In the genomic region with DNA sequence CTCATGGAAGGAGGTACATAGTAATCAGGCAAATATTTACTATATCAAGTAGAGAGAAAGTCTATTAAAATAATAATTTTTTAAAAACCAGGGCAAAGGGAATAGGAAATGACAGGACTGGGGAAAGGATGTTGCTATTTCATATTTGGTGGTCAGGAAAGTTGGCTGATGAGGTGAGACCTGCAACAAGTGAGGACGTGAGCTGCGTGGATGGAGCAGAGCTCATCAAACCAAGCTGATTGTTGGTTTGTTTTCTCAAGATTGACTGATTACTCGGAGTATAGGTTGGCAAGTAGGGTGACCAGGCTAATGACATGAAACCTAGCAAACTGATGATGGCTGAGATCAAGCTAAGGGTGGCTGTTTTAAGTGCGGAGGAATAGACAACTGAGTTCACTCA, we compare ENCODE assay signal across 19 cellular contexts. TPM values are rescaled to one million over a fixed set of nuclear protein-coding genes. Genes with fewer than 3 reads are reported as not detected.
DNase-seq lines count a peak whose midpoint lies in the region; ATAC-seq and TF ChIP-seq lines count a peak whose summit lies in the region.
"Had no signal": no experiment of that assay in that cellular context is flagged by ENCODE, and none has a peak within 500 bp of the region (broad histone marks: within the 10 kb centered on the region; RNA-seq: fewer than 3 reads in every experiment).

No MANE protein-coding gene starts in this region.

- no peak overlapping the region for H2AK9ac ChIP-seq in IMR-90 (replicated peaks; ENCODE audit: low read depth, low read length, poor library complexity)

- peak overlapping the region; percentile 82 for H3K4me2 ChIP-seq in BLaER1
- peak overlapping the region; percentile 58 for H3K4me2 ChIP-seq in IMR-90 (ENCODE audit: low read depth, low read length)
- H3K4me2 ChIP-seq in fibroblast of lung (ENCODE audit: extremely low read depth, insufficient read depth, low read length) = peak overlapping the region; percentile 40
- H3K4me2 ChIP-seq: KMS-11 had no signal

- TF ChIP-seq POLR2A in IMR-90 (IDR thresholded peaks at IDR 0.05; ENCODE audit: low read depth, low read length) = no peak
- TF ChIP-seq POLR2A in ovary (IDR thresholded peaks at IDR 0.05) = no peak

- POLR2A ChIA-PET in IMR-90 (lab: Charles Lee; ENCODE audit: unreplicated experiment) = no interaction called here

- H4K5ac ChIP-seq in IMR-90 (ENCODE audit: low read depth, low read length) = no peak overlapping the region

- H3K4me1 ChIP-seq in BLaER1 = peaks cover 65% of the 10 kb centered on the region
- peaks cover 15% of the 10 kb centered on the region for H3K4me1 ChIP-seq in IMR-90 (ENCODE audit: control insufficient read depth, insufficient read depth, low read length)
- H3K4me1 ChIP-seq in fibroblast of lung (ENCODE audit: control insufficient read depth, extremely low read depth, insufficient read depth, low read length) = no peaks in the 10 kb centered on the region
- no peaks in the 10 kb centered on the region for H3K4me1 ChIP-seq in psoas muscle
- H3K4me1 ChIP-seq in ovary (ENCODE audit: insufficient read depth) = peaks cover 11% of the 10 kb centered on the region

- no peak for TF ChIP-seq EP300 in ovary (IDR thresholded peaks at IDR 0.05)

- peak overlapping the region; percentile 12 for H2BK5ac ChIP-seq in IMR-90 (ENCODE audit: low read depth, low read length, poor library complexity, severe bottlenecking)

- H3K14ac ChIP-seq in IMR-90 (replicated peaks; ENCODE audit: low read depth, low read length) = peak overlapping the region; percentile 79

- in situ Hi-C loops in IMR-90 (cut with MboI; ENCODE audit: low sequenced_read_pairs) = no loop called here

- H3K4me3 ChIP-seq in BLaER1 (peak overlapping the region; percentile 40; the same call in 1 of the 2 replicates), IMR-90 (ENCODE audit: insufficient read depth, low read depth, low read length) (no peak overlapping the region), fibroblast of lung (replicated peaks in 1 of 4; ENCODE audit: control extremely low read depth in 1 of 4, insufficient read depth in 1 of 4, low read depth in 3 of 4, low read length in 4 of 4) (no peak overlapping the region), psoas muscle (peak overlapping the region; percentile 5), ovary (no peak overlapping the region)
- H3K4me3 ChIP-seq: HAP-1 had no signal

- no peak for TF ChIP-seq RAD21 in IMR-90 (IDR thresholded peaks at IDR 0.05; ENCODE audit: low read length)

- dilution Hi-C loops in IMR-90 (cut with HindIII; ENCODE audit: low sequenced_read_pairs, unreplicated experiment) = no loop called here

- H3K79me1 ChIP-seq in IMR-90 (ENCODE audit: low read depth in 1 of 2, low read length in 2 of 2) = peaks cover 3 to 42% of the 10 kb centered on the region in 2 experiments; a peak in 2 of 4 replicates

- no TSS peak for BruUV-seq in IMR-90 (replicated peaks; lab: Mats Ljungman, UMichigan)

- peaks cover 18% of the 10 kb centered on the region for H3K36me3 ChIP-seq in BLaER1
- peaks cover 11% of the 10 kb centered on the region for H3K36me3 ChIP-seq in IMR-90 (ENCODE audit: control insufficient read depth, insufficient read depth, low read length)
- H3K36me3 ChIP-seq in fibroblast of lung (ENCODE audit: control insufficient read depth, insufficient read depth, low read length) = no peaks in the 10 kb centered on the region
- no peaks in the 10 kb centered on the region for H3K36me3 ChIP-seq in psoas muscle (ENCODE audit: insufficient read depth in 1 of 2, low read depth in 1 of 2)
- no peaks in the 10 kb centered on the region for H3K36me3 ChIP-seq in ovary
- H3K36me3 ChIP-seq: HAP-1 had no signal

- H2BK20ac ChIP-seq in IMR-90 (ENCODE audit: low read depth, low read length) = peak overlapping the region; percentile 26; the same call in 1 of the 2 replicates

- WGBS in IMR-90 (ENCODE audit: extremely low coverage in 2 of 2, insufficient read length in 1 of 2), 2 experiments = 54% methylated on average over 3 of the region's 4 CpGs; no CpG with 5 or more reads in 1 of the 2 experiments
- 63 to 71% (median 66%) methylated on average over 4 of the region's 4 CpGs for WGBS in psoas muscle, 3 donors
- WGBS in ovary, 3 donors = 83 to 89% (median 84%) methylated on average over 4 of the region's 4 CpGs

- H2AK5ac ChIP-seq in IMR-90 (ENCODE audit: low read depth, low read length) = 0 out of 2 replicates have a peak overlapping the region, but pooled peaks have one; percentile 47

- peak overlapping the region in 1 of 2 experiments; percentile 57; a peak in 2 of 4 replicates for H4K8ac ChIP-seq in IMR-90 (ENCODE audit: low read depth in 2 of 2, low read length in 2 of 2)

- H2AFZ ChIP-seq in IMR-90 (replicated peaks; ENCODE audit: low read length, poor library complexity) (no peak overlapping the region), fibroblast of lung (ENCODE audit: low read length) (no peak overlapping the region)

- no peak overlapping the region for H3K4ac ChIP-seq in IMR-90 (ENCODE audit: low read depth, low read length)

- peak overlapping the region; percentile 76 for H3K23ac ChIP-seq in IMR-90 (ENCODE audit: low read depth, low read length)

- H4K20me1 ChIP-seq in BLaER1 (peaks cover 74% of the 10 kb centered on the region), IMR-90 (ENCODE audit: insufficient read depth, low read length) (peaks cover 59% of the 10 kb centered on the region), fibroblast of lung (ENCODE audit: control insufficient read depth, extremely low read depth, insufficient read depth, low read length) (no peaks in the 10 kb centered on the region)

- H3K79me2 ChIP-seq in fibroblast of lung (ENCODE audit: control insufficient read depth, insufficient read depth, low read length) = peaks cover 74% of the 10 kb centered on the region

- no peak for TF ChIP-seq CTCF in IMR-90 (conservative IDR thresholded peaks at IDR 0.05; ENCODE audit: low read depth, low read length)
- TF ChIP-seq CTCF in fibroblast of lung (conservative IDR thresholded peaks at IDR 0.05 in 1 of 2, IDR thresholded peaks at IDR 0.05 in 1 of 2; ENCODE audit: low read depth in 1 of 2, low read length in 2 of 2) = no peak
- no peak for TF ChIP-seq CTCF in psoas muscle (IDR thresholded peaks at IDR 0.05)
- no peak for TF ChIP-seq CTCF in ovary (IDR thresholded peaks at IDR 0.05)

- no peak overlapping the region for H4K91ac ChIP-seq in IMR-90 (ENCODE audit: insufficient read depth, low read depth, low read length)

- H3K9ac ChIP-seq in BLaER1 = peak overlapping the region; percentile 32; the same call in 1 of the 2 replicates
- H3K9ac ChIP-seq in IMR-90 (ENCODE audit: low read depth, low read length) = no peak overlapping the region
- no peak overlapping the region for H3K9ac ChIP-seq in fibroblast of lung (ENCODE audit: insufficient read depth, low read length)
- H3K9ac ChIP-seq: KMS-11 had no signal

- H3K9me3 ChIP-seq in BLaER1 (no peaks in the 10 kb centered on the region), IMR-90 (ENCODE audit: control insufficient read depth, insufficient read depth, low read length) (no peaks in the 10 kb centered on the region), fibroblast of lung (ENCODE audit: control insufficient read depth, insufficient read depth, low read depth, low read length) (no peaks in the 10 kb centered on the region), psoas muscle (no peaks in the 10 kb centered on the region), ovary (no peaks in the 10 kb centered on the region)
- H3K9me3 ChIP-seq: HAP-1 had no signal

- no peak for DNase-seq in IMR-90
- DNase-seq in fibroblast of lung (ENCODE audit: low read depth in 2 of 2) = no peak
- no peak for DNase-seq in psoas muscle
- no peak for DNase-seq in ovary
- no peak for DNase-seq in COR-L47 (lab: John Stamatoyannopoulos, UW)
- DNase-seq in NCI-H526 treated with DMSO at 0.1 percent for 48 hours (lab: John Stamatoyannopoulos, UW) = no peak
- DNase-seq: DMS 273 treated with DMSO at 0.1 percent for 48 hours; head of caudate nucleus; naive thymus-derived CD8-positive, alpha-beta T cell; NCI-H1417 treated with DMSO at 0.1 percent for 48 hours; NCI-H2227 treated with DMSO at 0.1 percent for 48 hours had no signal

- H3K18ac ChIP-seq in IMR-90 (ENCODE audit: low read depth, low read length) = peak overlapping the region; percentile 7; the same call in 1 of the 2 replicates

- H3K27ac ChIP-seq in BLaER1 = no peak overlapping the region
- H3K27ac ChIP-seq in IMR-90 (ENCODE audit: insufficient read depth, low read length) = 0 out of 2 replicates have a peak overlapping the region, but pooled peaks have one; percentile 27
- no peak overlapping the region for H3K27ac ChIP-seq in fibroblast of lung (ENCODE audit: insufficient read depth, low read length)
- H3K27ac ChIP-seq in psoas muscle = no peak overlapping the region
- H3K27ac ChIP-seq in ovary = no peak overlapping the region
- H3K27ac ChIP-seq: KMS-11 had no signal

- no peak overlapping the region for H3K56ac ChIP-seq in IMR-90 (ENCODE audit: extremely low read depth, insufficient read depth, low read length)

- no peak for ATAC-seq in IMR-90 (ENCODE audit: low read depth)
- no peak for ATAC-seq in psoas muscle
- ATAC-seq in esophagus mucosa = no peak
- ATAC-seq: activated T-helper 17 cell treated with anti-CD3 and anti-CD28 coated beads, Interleukin-2, amount 50 U/mL, for 72 hours; left lobe of liver; naive thymus-derived CD8-positive, alpha-beta T cell; stimulated activated effector memory CD8-positive, alpha-beta T cell treated with anti-CD3 and anti-CD28 coated beads, Interleukin-12 subunit alpha, Interleukin-12 subunit beta, amount 100 ng/mL, for 72 hours had no signal

- intact Hi-C loops in IMR-90 (cut with micrococcal nuclease) (no loop called here), psoas muscle (cut with DNase I) (no loop called here), ovary (cut with DNase I) (no loop called here)

- H2BK120ac ChIP-seq in IMR-90 (ENCODE audit: low read depth, low read length) = no peak overlapping the region

- CTCF ChIA-PET in IMR-90 (lab: Yijun Ruan, JAX) = no interaction called here

- H2BK15ac ChIP-seq in IMR-90 (ENCODE audit: low read depth, low read length) = no peak overlapping the region

- H3K27me3 ChIP-seq in BLaER1 = no peaks in the 10 kb centered on the region
- H3K27me3 ChIP-seq in IMR-90 (ENCODE audit: control insufficient read depth, insufficient read depth, low read length) = no peaks in the 10 kb centered on the region
- no peaks in the 10 kb centered on the region for H3K27me3 ChIP-seq in fibroblast of lung (ENCODE audit: control insufficient read depth, insufficient read depth, low read length)
- peaks cover 2 to 20% (median 5%) of the 10 kb centered on the region in 3 donors for H3K27me3 ChIP-seq in psoas muscle (ENCODE audit: insufficient read depth in 3 of 3, low read length in 2 of 3)
- H3K27me3 ChIP-seq in ovary = no peaks in the 10 kb centered on the region

- peaks cover 8% of the 10 kb centered on the region; the same call in 1 of the 2 replicates for H3K9me1 ChIP-seq in IMR-90 (ENCODE audit: insufficient read depth, low read length)

RNA-seq across cellular contexts. Expression of gene GJA1, which starts 6.0 kb away (rescaled TPM):
- total RNA-seq in IMR-90 (2012; rRNA removed) = 314 and 323 TPM in 2 replicates
- polyA plus RNA-seq in IMR-90 (2012; rRNA removed) = 131 and 180 TPM in 2 replicates
- polyA plus RNA-seq in IMR-90 (2012; cell fraction: cytosol; rRNA removed) = 40.8 and 46.3 TPM in 2 replicates
- 9.7 and 51.6 TPM in 2 replicates for polyA plus RNA-seq in IMR-90 (2012; cell fraction: nucleus; rRNA removed; ENCODE audit: low replicate concordance)
- total RNA-seq in fibroblast of lung = 154 and 209 TPM in 2 replicates
- polyA plus RNA-seq in fibroblast of lung = 77.8 and 274 TPM in 2 replicates
- polyA plus RNA-seq in fibroblast of lung (2012) = 46.6 and 170 TPM in 2 replicates
- polyA minus RNA-seq in fibroblast of lung (ENCODE audit: low replicate concordance) = 29.0 and 126 TPM in 2 replicates
- 10 to 100 TPM in 3 of 4 donors, 1 to 10 TPM in 1; 9.8 to 20.2 (median 11.6) TPM for total RNA-seq in psoas muscle
- 1 to 10 TPM; 5.8 to 7.5 (median 6.0) TPM for polyA plus RNA-seq in psoas muscle
- total RNA-seq in ovary = 10 to 100 TPM; 26.4 to 80.4 (median 51.5) TPM
- polyA plus RNA-seq in ovary = 100 to 1,000 TPM in 1 of 2 donors, 10 to 100 TPM in 1; 78.7 to 464 TPM
- 116 TPM for total RNA-seq in esophagus mucosa
- total RNA-seq: naive thymus-derived CD8-positive, alpha-beta T cell; OCI-LY7 had no signal
- polyA plus RNA-seq: naive thymus-derived CD8-positive, alpha-beta T cell had no signal

Comparison
In these comparisons a context has a peak if more than half of its experiments do, and no peak if none do; other contexts are left out.
1. H3K4me3 ChIP-seq: peak in BLaER1 (single experiment) and psoas muscle (single experiment); none in IMR-90 (single experiment), fibroblast of lung (0 of 4) and ovary (single experiment).
2. Peak in every context shown above with its lines, with median percentiles within 50 percentile points of each other: H3K4me2 ChIP-seq.